ENCODE assay signal across 17 cellular contexts in genomic region chr13:109802936-109803335, GRCh38.
"Had no signal": no experiment of that assay in that cellular context is flagged by ENCODE, and none has a peak within 500 bp of the region (broad histone marks: within the 10 kb centered on the region; RNA-seq: fewer than 3 reads in every experiment).

No MANE protein-coding gene starts in this region.

- H3K9me3 Mint-ChIP-seq: activated CD4-positive, alpha-beta T cell treated with anti-CD3 and anti-CD28 coated beads, Interleukin-2, amount 10 ng/mL, durations not matched to agents 24 days and 14 days; nephron progenitor cell; stimulated activated effector memory CD8-positive, alpha-beta T cell treated with anti-CD3 and anti-CD28 coated beads, Interleukin-12 subunit alpha, Interleukin-12 subunit beta, amount 100 ng/mL, for 72 hours had no signal

- FAIRE-seq: endothelial cell of umbilical vein, urothelium cell line had no signal

- H3K4me1 Mint-ChIP-seq: activated CD4-positive, alpha-beta T cell treated with anti-CD3 and anti-CD28 coated beads, Interleukin-2, amount 10 ng/mL, durations not matched to agents 24 days and 14 days; stimulated activated effector memory CD8-positive, alpha-beta T cell treated with anti-CD3 and anti-CD28 coated beads, Interleukin-12 subunit alpha, Interleukin-12 subunit beta, amount 100 ng/mL, for 72 hours had no signal

- DNase-seq: activated CD4-positive, alpha-beta T cell treated with anti-CD3 and anti-CD28 coated beads, Interleukin-2, amount 10 ng/mL, durations not matched to agents 24 days and 14 days; activated CD4-positive, CD25-positive, alpha-beta regulatory T cell; activated CD8-positive, alpha-beta memory T cell treated with anti-CD3 and anti-CD28 coated beads for 24 hours; activated naive CD4-positive, alpha-beta T cell treated with Interleukin-2 at 50 U/mL for 16 hours; anterior cingulate cortex; brain microvascular endothelial cell; cortex of kidney; effector CD8-positive, alpha-beta T cell; esophagus squamous epithelium; hippocampal formation; nephron progenitor cell; sigmoid colon; stimulated activated CD4-positive, alpha-beta T cell treated with anti-CD3 and anti-CD28 coated beads, Interleukin-1b, Interleukin-23, amount 100 ng/mL, for 48 hours; thyroid gland had no signal

- H3K27ac Mint-ChIP-seq: activated CD4-positive, alpha-beta T cell treated with anti-CD3 and anti-CD28 coated beads, Interleukin-2, amount 10 ng/mL, durations not matched to agents 24 days and 14 days; nephron progenitor cell; stimulated activated effector memory CD8-positive, alpha-beta T cell treated with anti-CD3 and anti-CD28 coated beads, Interleukin-12 subunit alpha, Interleukin-12 subunit beta, amount 100 ng/mL, for 72 hours had no signal

- ATAC-seq: stimulated activated effector memory CD8-positive, alpha-beta T cell treated with anti-CD3 and anti-CD28 coated beads, Interleukin-12 subunit alpha, Interleukin-12 subunit beta, amount 100 ng/mL, for 72 hours had no signal

- H3K4me3 Mint-ChIP-seq: activated CD4-positive, alpha-beta T cell treated with anti-CD3 and anti-CD28 coated beads, Interleukin-2, amount 10 ng/mL, durations not matched to agents 24 days and 14 days; nephron progenitor cell; stimulated activated effector memory CD8-positive, alpha-beta T cell treated with anti-CD3 and anti-CD28 coated beads, Interleukin-12 subunit alpha, Interleukin-12 subunit beta, amount 100 ng/mL, for 72 hours had no signal

- H3K36me3 Mint-ChIP-seq: stimulated activated effector memory CD8-positive, alpha-beta T cell treated with anti-CD3 and anti-CD28 coated beads, Interleukin-12 subunit alpha, Interleukin-12 subunit beta, amount 100 ng/mL, for 72 hours had no signal
